Comparison of ENCODE assay signal across 8 cellular contexts in genomic region chr20:13220194-13220856, GRCh38. TPM values are rescaled to one million over a fixed set of nuclear protein-coding genes. Genes with fewer than 3 reads are reported as not detected.
DNase-seq lines count a peak whose midpoint lies in the region; ATAC-seq, FAIRE-seq and TF ChIP-seq lines count a peak whose summit lies in the region.

No MANE protein-coding gene starts in this region.

- ATAC-seq in activated naive CD8-positive, alpha-beta T cell treated with anti-CD3 and anti-CD28 coated beads, Interleukin-2, amount 50 U/mL, for 24 hours, result peak; percentile 35
- ATAC-seq in psoas muscle (peak; percentile 42 to 74 (median 56)), HG03280 (IDR thresholded peaks at IDR 0.05; ENCODE audit: unreplicated experiment) (no peak)

- H3K27ac Mint-ChIP-seq in activated naive CD8-positive, alpha-beta T cell treated with anti-CD3 and anti-CD28 coated beads, Interleukin-2, amount 50 U/mL, for 24 hours, result peak overlapping the region; percentile 54

- no peak for TF ChIP-seq CTCF in GM06990 (IDR thresholded peaks at IDR 0.05; ENCODE audit: insufficient read depth, low read length, poor library complexity, severe bottlenecking)
- no peak for TF ChIP-seq CTCF in right atrium auricular region (IDR thresholded peaks at IDR 0.05)
- TF ChIP-seq CTCF in psoas muscle (IDR thresholded peaks at IDR 0.05), result no peak

- H3K4me1 ChIP-seq in right atrium auricular region, result peaks cover 0 to 23% of the 10 kb centered on the region in 2 donors
- peaks cover 7% of the 10 kb centered on the region for H3K4me1 ChIP-seq in psoas muscle

- no peaks in the 10 kb centered on the region for H3K36me3 Mint-ChIP-seq in activated naive CD8-positive, alpha-beta T cell treated with anti-CD3 and anti-CD28 coated beads, Interleukin-2, amount 50 U/mL, for 24 hours (ENCODE audit: low read depth)

- intact Hi-C loops in psoas muscle (cut with DNase I), result no loop called here

- H3K27me3 ChIP-seq in GM06990 (replicated peaks; ENCODE audit: control insufficient read depth, insufficient read depth, low read length) (no peaks in the 10 kb centered on the region; the same call in 1 of the 2 replicates), right atrium auricular region (peaks cover 10 to 14% of the 10 kb centered on the region in 2 donors), psoas muscle (ENCODE audit: insufficient read depth in 3 of 3, low read length in 2 of 3) (peaks cover 2 to 52% (median 9%) of the 10 kb centered on the region in 3 donors)

- H3K27ac ChIP-seq in right atrium auricular region (peak overlapping the region in 1 of 2 donors; percentile 26), psoas muscle (no peak overlapping the region)

- no peaks in the 10 kb centered on the region for H3K36me3 ChIP-seq in GM06990 (ENCODE audit: control insufficient read depth, insufficient read depth, low read length)
- no peaks in the 10 kb centered on the region for H3K36me3 ChIP-seq in right atrium auricular region
- no peaks in the 10 kb centered on the region for H3K36me3 ChIP-seq in psoas muscle (ENCODE audit: insufficient read depth in 1 of 2, low read depth in 1 of 2)

- FAIRE-seq in RCC 7860 (lab: Jason Lieb, UNC), result no peak

- no peak overlapping the region for H3K4me3 ChIP-seq in GM06990 (replicated peaks; ENCODE audit: low read depth, low read length)
- peak overlapping the region; percentile 37 to 58 for H3K4me3 ChIP-seq in right atrium auricular region
- peak overlapping the region; percentile 68 for H3K4me3 ChIP-seq in psoas muscle

- H3K9me3 Mint-ChIP-seq in activated naive CD8-positive, alpha-beta T cell treated with anti-CD3 and anti-CD28 coated beads, Interleukin-2, amount 50 U/mL, for 24 hours, result no peaks in the 10 kb centered on the region

- 0 to 1% (median 1%) methylated on average over 50 to 63 of the region's 63 CpGs for WGBS in psoas muscle, 3 donors

- H3K4me1 Mint-ChIP-seq in activated naive CD8-positive, alpha-beta T cell treated with anti-CD3 and anti-CD28 coated beads, Interleukin-2, amount 50 U/mL, for 24 hours, result peaks cover 25% of the 10 kb centered on the region

- no peaks in the 10 kb centered on the region for H3K9me3 ChIP-seq in right atrium auricular region
- no peaks in the 10 kb centered on the region for H3K9me3 ChIP-seq in psoas muscle

- DNase-seq in GM06990 (ENCODE audit: extremely low read depth, insufficient read length), result peak; percentile 14
- peak; percentile 90 for DNase-seq in NCI-H69 (lab: John Stamatoyannopoulos, UW)
- DNase-seq in activated naive CD8-positive, alpha-beta T cell treated with anti-CD3 and anti-CD28 coated beads, Interleukin-2, amount 50 U/mL, for 24 hours, result peak; percentile 45
- DNase-seq in right atrium auricular region (ENCODE audit: low spot score), result peak; percentile 81
- DNase-seq in psoas muscle, result peak; percentile 69 to 76
- DNase-seq in NCI-H446 (lab: John Stamatoyannopoulos, UW), result no peak
- DNase-seq in RCC 7860 (ENCODE audit: low spot score), result no peak

- peak overlapping the region; percentile 80 for H3K4me3 Mint-ChIP-seq in activated naive CD8-positive, alpha-beta T cell treated with anti-CD3 and anti-CD28 coated beads, Interleukin-2, amount 50 U/mL, for 24 hours

- peaks cover 51% of the 10 kb centered on the region for H3K27me3 Mint-ChIP-seq in activated naive CD8-positive, alpha-beta T cell treated with anti-CD3 and anti-CD28 coated beads, Interleukin-2, amount 50 U/mL, for 24 hours

RNA-seq across cellular contexts. Expression of gene ISM1, which starts 0.7 kb away (rescaled TPM):
- total RNA-seq in right atrium auricular region (1 to 10 TPM in 1 of 2 donors, under 1 TPM in 1; 0.59 to 1.3 TPM), psoas muscle (1 to 10 TPM in 2 of 4 donors, under 1 TPM in 2; 0.76 to 1.8 (median 1.0) TPM)
- polyA plus RNA-seq in psoas muscle, result 1 to 10 TPM in 1 of 3 donors, under 1 TPM in 2; 0.56 to 1.3 (median 0.86) TPM

Comparison
In these comparisons a context has a peak if more than half of its experiments do, and no peak if none do; other contexts are left out.
1. DNase-seq: peak in GM06990 (single experiment), NCI-H69 (single experiment), activated naive CD8-positive, alpha-beta T cell treated with anti-CD3 and anti-CD28 coated beads, Interleukin-2, amount 50 U/mL, for 24 hours (single experiment), right atrium auricular region (single experiment) and psoas muscle (2 of 2); none in NCI-H446 (0 of 2) and RCC 7860 (single experiment).